In the genomic region with DNA sequence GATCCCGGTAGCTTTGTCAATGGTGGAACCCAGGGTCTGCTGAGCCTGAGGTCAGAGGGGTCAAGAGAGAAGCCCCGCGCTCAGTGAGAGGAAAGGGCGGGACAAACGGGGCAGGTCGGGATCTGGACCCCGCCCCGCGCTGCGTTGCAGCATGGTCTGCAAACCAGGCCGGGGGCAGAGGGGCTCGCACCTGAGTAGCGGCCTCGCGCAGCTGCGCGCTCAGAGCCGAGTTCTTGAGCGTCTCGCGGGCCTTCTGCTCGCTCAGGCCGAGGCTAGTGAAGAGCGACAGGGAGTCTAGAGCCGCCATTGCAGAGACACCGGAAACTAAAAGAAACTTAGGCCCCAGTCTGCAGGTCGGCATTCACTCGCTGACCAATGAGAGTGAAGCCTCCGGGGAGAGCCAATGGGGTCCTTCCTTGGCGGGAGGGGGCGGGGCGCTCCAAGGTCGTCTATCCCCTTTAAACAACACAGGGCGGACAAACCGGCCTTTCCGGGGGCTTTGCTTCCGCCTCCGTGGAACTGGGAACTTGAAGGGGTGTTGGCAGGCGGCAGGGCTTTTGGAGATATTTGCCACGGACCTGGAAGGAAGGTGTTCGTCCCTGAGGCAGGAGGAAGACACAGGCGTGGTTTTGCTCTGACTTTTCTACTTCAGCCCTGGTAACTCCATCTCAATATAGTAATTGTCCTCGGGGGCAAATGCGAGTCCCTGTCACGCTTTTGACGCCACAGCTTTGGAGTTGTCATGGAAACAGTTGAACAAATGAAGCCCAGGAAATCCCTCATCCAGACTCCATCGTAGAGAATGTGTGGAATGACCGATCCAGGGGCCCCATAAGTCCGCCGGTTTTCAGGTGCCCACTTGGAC, we compare ENCODE assay signal across 1 cellular context.
TF ChIP-seq lines count a peak whose summit lies in the region.

A gene (minus strand): TSS at position 331 of the 865 bp plus-strand sequence. CDS start 24 bp downstream, at position 307.

TF ChIP-seq in GM23338, 12 proteins besides CTCF, POLR2A, EP300 and RAD21 (continued from another document):
- TF ChIP-seq, protein P1, sequence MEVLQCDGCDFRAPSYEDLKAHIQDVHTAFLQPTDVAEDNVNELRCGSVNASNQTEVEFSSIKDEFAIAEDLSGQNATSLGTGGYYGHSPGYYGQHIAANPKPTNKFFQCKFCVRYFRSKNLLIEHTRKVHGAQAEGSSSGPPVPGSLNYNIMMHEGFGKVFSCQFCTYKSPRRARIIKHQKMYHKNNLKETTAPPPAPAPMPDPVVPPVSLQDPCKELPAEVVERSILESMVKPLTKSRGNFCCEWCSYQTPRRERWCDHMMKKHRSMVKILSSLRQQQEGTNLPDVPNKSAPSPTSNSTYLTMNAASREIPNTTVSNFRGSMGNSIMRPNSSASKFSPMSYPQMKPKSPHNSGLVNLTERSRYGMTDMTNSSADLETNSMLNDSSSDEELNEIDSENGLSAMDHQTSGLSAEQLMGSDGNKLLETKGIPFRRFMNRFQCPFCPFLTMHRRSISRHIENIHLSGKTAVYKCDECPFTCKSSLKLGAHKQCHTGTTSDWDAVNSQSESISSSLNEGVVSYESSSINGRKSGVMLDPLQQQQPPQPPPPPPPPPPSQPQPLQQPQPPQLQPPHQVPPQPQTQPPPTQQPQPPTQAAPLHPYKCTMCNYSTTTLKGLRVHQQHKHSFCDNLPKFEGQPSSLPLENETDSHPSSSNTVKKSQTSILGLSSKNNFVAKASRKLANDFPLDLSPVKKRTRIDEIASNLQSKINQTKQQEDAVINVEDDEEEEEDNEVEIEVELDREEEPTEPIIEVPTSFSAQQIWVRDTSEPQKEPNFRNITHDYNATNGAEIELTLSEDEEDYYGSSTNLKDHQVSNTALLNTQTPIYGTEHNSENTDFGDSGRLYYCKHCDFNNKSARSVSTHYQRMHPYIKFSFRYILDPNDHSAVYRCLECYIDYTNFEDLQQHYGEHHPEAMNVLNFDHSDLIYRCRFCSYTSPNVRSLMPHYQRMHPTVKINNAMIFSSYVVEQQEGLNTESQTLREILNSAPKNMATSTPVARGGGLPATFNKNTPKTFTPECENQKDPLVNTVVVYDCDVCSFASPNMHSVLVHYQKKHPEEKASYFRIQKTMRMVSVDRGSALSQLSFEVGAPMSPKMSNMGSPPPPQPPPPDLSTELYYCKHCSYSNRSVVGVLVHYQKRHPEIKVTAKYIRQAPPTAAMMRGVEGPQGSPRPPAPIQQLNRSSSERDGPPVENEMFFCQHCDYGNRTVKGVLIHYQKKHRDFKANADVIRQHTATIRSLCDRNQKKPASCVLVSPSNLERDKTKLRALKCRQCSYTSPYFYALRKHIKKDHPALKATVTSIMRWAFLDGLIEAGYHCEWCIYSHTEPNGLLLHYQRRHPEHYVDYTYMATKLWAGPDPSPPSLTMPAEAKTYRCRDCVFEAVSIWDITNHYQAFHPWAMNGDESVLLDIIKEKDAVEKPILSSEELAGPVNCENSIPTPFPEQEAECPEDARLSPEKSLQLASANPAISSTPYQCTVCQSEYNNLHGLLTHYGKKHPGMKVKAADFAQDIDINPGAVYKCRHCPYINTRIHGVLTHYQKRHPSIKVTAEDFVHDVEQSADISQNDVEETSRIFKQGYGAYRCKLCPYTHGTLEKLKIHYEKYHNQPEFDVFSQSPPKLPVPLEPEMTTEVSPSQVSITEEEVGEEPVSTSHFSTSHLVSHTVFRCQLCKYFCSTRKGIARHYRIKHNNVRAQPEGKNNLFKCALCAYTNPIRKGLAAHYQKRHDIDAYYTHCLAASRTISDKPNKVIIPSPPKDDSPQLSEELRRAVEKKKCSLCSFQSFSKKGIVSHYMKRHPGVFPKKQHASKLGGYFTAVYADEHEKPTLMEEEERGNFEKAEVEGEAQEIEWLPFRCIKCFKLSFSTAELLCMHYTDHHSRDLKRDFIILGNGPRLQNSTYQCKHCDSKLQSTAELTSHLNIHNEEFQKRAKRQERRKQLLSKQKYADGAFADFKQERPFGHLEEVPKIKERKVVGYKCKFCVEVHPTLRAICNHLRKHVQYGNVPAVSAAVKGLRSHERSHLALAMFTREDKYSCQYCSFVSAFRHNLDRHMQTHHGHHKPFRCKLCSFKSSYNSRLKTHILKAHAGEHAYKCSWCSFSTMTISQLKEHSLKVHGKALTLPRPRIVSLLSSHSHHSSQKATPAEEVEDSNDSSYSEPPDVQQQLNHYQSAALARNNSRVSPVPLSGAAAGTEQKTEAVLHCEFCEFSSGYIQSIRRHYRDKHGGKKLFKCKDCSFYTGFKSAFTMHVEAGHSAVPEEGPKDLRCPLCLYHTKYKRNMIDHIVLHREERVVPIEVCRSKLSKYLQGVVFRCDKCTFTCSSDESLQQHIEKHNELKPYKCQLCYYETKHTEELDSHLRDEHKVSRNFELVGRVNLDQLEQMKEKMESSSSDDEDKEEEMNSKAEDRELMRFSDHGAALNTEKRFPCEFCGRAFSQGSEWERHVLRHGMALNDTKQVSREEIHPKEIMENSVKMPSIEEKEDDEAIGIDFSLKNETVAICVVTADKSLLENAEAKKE (CRISPR knock-in tag; IDR thresholded peaks at IDR 0.05) = no peak
- TF ChIP-seq, protein P2, sequence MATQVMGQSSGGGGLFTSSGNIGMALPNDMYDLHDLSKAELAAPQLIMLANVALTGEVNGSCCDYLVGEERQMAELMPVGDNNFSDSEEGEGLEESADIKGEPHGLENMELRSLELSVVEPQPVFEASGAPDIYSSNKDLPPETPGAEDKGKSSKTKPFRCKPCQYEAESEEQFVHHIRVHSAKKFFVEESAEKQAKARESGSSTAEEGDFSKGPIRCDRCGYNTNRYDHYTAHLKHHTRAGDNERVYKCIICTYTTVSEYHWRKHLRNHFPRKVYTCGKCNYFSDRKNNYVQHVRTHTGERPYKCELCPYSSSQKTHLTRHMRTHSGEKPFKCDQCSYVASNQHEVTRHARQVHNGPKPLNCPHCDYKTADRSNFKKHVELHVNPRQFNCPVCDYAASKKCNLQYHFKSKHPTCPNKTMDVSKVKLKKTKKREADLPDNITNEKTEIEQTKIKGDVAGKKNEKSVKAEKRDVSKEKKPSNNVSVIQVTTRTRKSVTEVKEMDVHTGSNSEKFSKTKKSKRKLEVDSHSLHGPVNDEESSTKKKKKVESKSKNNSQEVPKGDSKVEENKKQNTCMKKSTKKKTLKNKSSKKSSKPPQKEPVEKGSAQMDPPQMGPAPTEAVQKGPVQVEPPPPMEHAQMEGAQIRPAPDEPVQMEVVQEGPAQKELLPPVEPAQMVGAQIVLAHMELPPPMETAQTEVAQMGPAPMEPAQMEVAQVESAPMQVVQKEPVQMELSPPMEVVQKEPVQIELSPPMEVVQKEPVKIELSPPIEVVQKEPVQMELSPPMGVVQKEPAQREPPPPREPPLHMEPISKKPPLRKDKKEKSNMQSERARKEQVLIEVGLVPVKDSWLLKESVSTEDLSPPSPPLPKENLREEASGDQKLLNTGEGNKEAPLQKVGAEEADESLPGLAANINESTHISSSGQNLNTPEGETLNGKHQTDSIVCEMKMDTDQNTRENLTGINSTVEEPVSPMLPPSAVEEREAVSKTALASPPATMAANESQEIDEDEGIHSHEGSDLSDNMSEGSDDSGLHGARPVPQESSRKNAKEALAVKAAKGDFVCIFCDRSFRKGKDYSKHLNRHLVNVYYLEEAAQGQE (IDR thresholded peaks at IDR 0.05; ENCODE audit: unreplicated experiment) = peak; percentile 29
- no peak for TF ChIP-seq EZH2 (IDR thresholded peaks at IDR 0.05; ENCODE audit: low read depth, unreplicated experiment)
- no peak for TF ChIP-seq JUNB (IDR thresholded peaks at IDR 0.05; ENCODE audit: unreplicated experiment)
- TF ChIP-seq ZNF114 (CRISPR knock-in tag; IDR thresholded peaks at IDR 0.05) = no peak
- TF ChIP-seq ZNF331 (CRISPR knock-in tag; IDR thresholded peaks at IDR 0.05; ENCODE audit: low read depth) = no peak
- TF ChIP-seq, protein P3, sequence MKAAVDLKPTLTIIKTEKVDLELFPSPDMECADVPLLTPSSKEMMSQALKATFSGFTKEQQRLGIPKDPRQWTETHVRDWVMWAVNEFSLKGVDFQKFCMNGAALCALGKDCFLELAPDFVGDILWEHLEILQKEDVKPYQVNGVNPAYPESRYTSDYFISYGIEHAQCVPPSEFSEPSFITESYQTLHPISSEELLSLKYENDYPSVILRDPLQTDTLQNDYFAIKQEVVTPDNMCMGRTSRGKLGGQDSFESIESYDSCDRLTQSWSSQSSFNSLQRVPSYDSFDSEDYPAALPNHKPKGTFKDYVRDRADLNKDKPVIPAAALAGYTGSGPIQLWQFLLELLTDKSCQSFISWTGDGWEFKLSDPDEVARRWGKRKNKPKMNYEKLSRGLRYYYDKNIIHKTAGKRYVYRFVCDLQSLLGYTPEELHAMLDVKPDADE (IDR thresholded peaks at IDR 0.05) = no peak; the same call in 1 of the 2 replicates
- no peak for TF ChIP-seq NANOG (IDR thresholded peaks at IDR 0.05; ENCODE audit: borderline replicate concordance)
- TF ChIP-seq EZH2phosphoT487 (IDR thresholded peaks at IDR 0.05; ENCODE audit: unreplicated experiment) = no peak
